ENCODE assay signal across 22 cellular contexts in genomic region chr17:61468263-61468907, GRCh38. TPM values are rescaled to one million over a fixed set of nuclear protein-coding genes. Genes with fewer than 3 reads are reported as not detected.
DNase-seq lines count a peak whose midpoint lies in the region; ATAC-seq and TF ChIP-seq lines count a peak whose summit lies in the region.
"Had no signal": no experiment of that assay in that cellular context is flagged by ENCODE, and none has a peak within 500 bp of the region (broad histone marks: within the 10 kb centered on the region; RNA-seq: fewer than 3 reads in every experiment).

No MANE protein-coding gene starts in this region.

- TF ChIP-seq POLR2A in Peyer's patch (IDR thresholded peaks at IDR 0.05) (no peak), upper lobe of left lung (IDR thresholded peaks at IDR 0.05) (no peak), gastroesophageal sphincter (IDR thresholded peaks at IDR 0.05) (no peak)

- DNase-seq in Right ventricle myocardium superior (peak; percentile 8), left ventricle myocardium inferior (no peak), Peyer's patch (peak in 2 of 3 donors; percentile 22 to 28), iris pigment epithelial cell (ENCODE audit: low read depth) (peak; percentile 31), upper lobe of left lung (no peak), foreskin keratinocyte (no peak)
- DNase-seq: activated CD4-positive, alpha-beta T cell treated with anti-CD3 and anti-CD28 coated beads for 1 hour; CD4-positive, CD25-positive, alpha-beta regulatory T cell; kidney glomerular epithelial cell; NCI-H1092; NCI-H2081; NCI-H446 treated with DMSO at 0.1 percent for 48 hours had no signal

- no peak for TF ChIP-seq EP300 in upper lobe of left lung (IDR thresholded peaks at IDR 0.05)
- no peak for TF ChIP-seq EP300 in gastroesophageal sphincter (IDR thresholded peaks at IDR 0.05)

- H3K4me1 ChIP-seq in left ventricle myocardium inferior: no peaks in the 10 kb centered on the region
- no peaks in the 10 kb centered on the region for H3K4me1 ChIP-seq in Peyer's patch
- peaks cover 0 to 15% (median 9%) of the 10 kb centered on the region in 4 donors for H3K4me1 ChIP-seq in upper lobe of left lung
- no peaks in the 10 kb centered on the region for H3K4me1 ChIP-seq in gastroesophageal sphincter
- H3K4me1 ChIP-seq in foreskin keratinocyte: peaks cover 2% of the 10 kb centered on the region
- H3K4me1 ChIP-seq: colonic mucosa, prostate gland, vagina had no signal

- H3K9me3 ChIP-seq in left ventricle myocardium inferior (replicated peaks) (no peaks in the 10 kb centered on the region), Peyer's patch (no peaks in the 10 kb centered on the region), upper lobe of left lung (no peaks in the 10 kb centered on the region), gastroesophageal sphincter (no peaks in the 10 kb centered on the region)
- H3K9me3 ChIP-seq: body of pancreas, colonic mucosa, prostate gland, SJSA1, vagina had no signal

- no peaks in the 10 kb centered on the region for H3K36me3 ChIP-seq in left ventricle myocardium inferior
- no peaks in the 10 kb centered on the region for H3K36me3 ChIP-seq in Peyer's patch
- peaks cover 0 to 6% (median 0%) of the 10 kb centered on the region in 4 donors for H3K36me3 ChIP-seq in upper lobe of left lung
- no peaks in the 10 kb centered on the region for H3K36me3 ChIP-seq in gastroesophageal sphincter
- H3K36me3 ChIP-seq: colonic mucosa, prostate gland, SJSA1, vagina had no signal

- ATAC-seq in Right ventricle myocardium superior (ENCODE audit: poor library complexity) (no peak), upper lobe of left lung (ENCODE audit: low FRiP score in 2 of 2) (no peak), HG02763 (IDR thresholded peaks at IDR 0.05; ENCODE audit: unreplicated experiment) (no peak), gastroesophageal sphincter (no peak), foreskin keratinocyte (no peak)
- ATAC-seq: body of pancreas; natural killer cell treated with Interleukin-12 subunit alpha and Interleukin-12 subunit beta and Interleukin-15 and Interleukin-18, amount 100 ng/mL, for 72 hours had no signal

- H3K4me3 ChIP-seq in left ventricle myocardium inferior (no peak overlapping the region), Peyer's patch (no peak overlapping the region), upper lobe of left lung (no peak overlapping the region), gastroesophageal sphincter (no peak overlapping the region)
- H3K4me3 ChIP-seq: body of pancreas, colonic mucosa, prostate gland, SJSA1, vagina had no signal

- H3K27ac ChIP-seq in left ventricle myocardium inferior (replicated peaks): no peak overlapping the region
- H3K27ac ChIP-seq in Peyer's patch: no peak overlapping the region
- peak overlapping the region in 3 of 4 donors; percentile 24 to 51 (median 28) for H3K27ac ChIP-seq in upper lobe of left lung
- H3K27ac ChIP-seq in gastroesophageal sphincter: no peak overlapping the region
- H3K27ac ChIP-seq in foreskin keratinocyte: no peak overlapping the region
- H3K27ac ChIP-seq: body of pancreas, colonic mucosa, prostate gland, SJSA1, vagina had no signal

- H3K27me3 ChIP-seq in left ventricle myocardium inferior (ENCODE audit: low read depth) (peaks cover 49% of the 10 kb centered on the region), Peyer's patch (no peaks in the 10 kb centered on the region), upper lobe of left lung (no peaks in the 10 kb centered on the region), gastroesophageal sphincter (peaks cover 4% of the 10 kb centered on the region), foreskin keratinocyte (no peaks in the 10 kb centered on the region)
- H3K27me3 ChIP-seq: body of pancreas, SJSA1, vagina had no signal

- TF ChIP-seq CTCF in left ventricle myocardium inferior (IDR thresholded peaks at IDR 0.05; ENCODE audit: borderline replicate concordance) (no peak), Peyer's patch (IDR thresholded peaks at IDR 0.05) (no peak), upper lobe of left lung (IDR thresholded peaks at IDR 0.05) (no peak), gastroesophageal sphincter (IDR thresholded peaks at IDR 0.05) (no peak), foreskin keratinocyte (conservative IDR thresholded peaks at IDR 0.05) (no peak)

- intact Hi-C loops in Right ventricle myocardium superior (cut with DNase I) (no loop called here), left ventricle myocardium inferior (cut with micrococcal nuclease) (no loop called here)

- 79 to 82% methylated on average over 7 to 8 of the region's 8 CpGs for WGBS in upper lobe of left lung, 2 donors
- WGBS in gastroesophageal sphincter (ENCODE audit: low coverage in 1 of 2), 2 donors: 86 to 96% methylated on average over 5 of the region's 8 CpGs

RNA-seq across cellular contexts. Expression of gene TBX4, which starts 16.2 kb away (rescaled TPM):
- total RNA-seq in Right ventricle myocardium superior: not detected
- not detected for total RNA-seq in left ventricle myocardium inferior
- not detected for total RNA-seq in Peyer's patch
- total RNA-seq in upper lobe of left lung: 10 to 100 TPM; 10.2 to 69.1 (median 22.7) TPM
- under 1 TPM in 1 of 4 donors, not detected in 3; 0.27 TPM for total RNA-seq in gastroesophageal sphincter
- 0.07 TPM in 1 of 2 replicates, not detected in the other for total RNA-seq in foreskin keratinocyte
- 0.01 TPM in 1 of 2 replicates, not detected in the other for polyA plus RNA-seq in foreskin keratinocyte
- total RNA-seq: activated CD8-positive, alpha-beta memory T cell treated with anti-CD3 and anti-CD28 coated beads for 36 hours; body of pancreas; CD4-positive, CD25-positive, alpha-beta regulatory T cell; colonic mucosa; H9; natural killer cell treated with Interleukin-12 subunit alpha and Interleukin-12 subunit beta and Interleukin-15 and Interleukin-18, amount 100 ng/mL, for 72 hours; vagina had no signal
- polyA plus RNA-seq: CD4-positive, CD25-positive, alpha-beta regulatory T cell had no signal

Comparison
In these comparisons a context has a peak if more than half of its experiments do, and no peak if none do; other contexts are left out.
1. DNase-seq: peak in Right ventricle myocardium superior (single experiment), Peyer's patch (2 of 3) and iris pigment epithelial cell (single experiment); none in left ventricle myocardium inferior (single experiment), upper lobe of left lung (0 of 2) and foreskin keratinocyte (0 of 2).
2. H3K27ac ChIP-seq: peak in upper lobe of left lung (3 of 4); none in left ventricle myocardium inferior (single experiment), Peyer's patch (0 of 4), gastroesophageal sphincter (0 of 4) and foreskin keratinocyte (single experiment).
3. RNA of gene TBX4, which starts 16.2 kb away (total RNA-seq): 10.2 to 69.1 TPM in upper lobe of left lung; 0.07 TPM in foreskin keratinocyte, not detected in Right ventricle myocardium superior (single experiment), not detected in left ventricle myocardium inferior (single experiment), not detected in Peyer's patch and 0.27 TPM in gastroesophageal sphincter; every median in the first group is over 4 times any median in the second.